ENCODE assay signal across 25 cellular contexts in the genomic region with DNA sequence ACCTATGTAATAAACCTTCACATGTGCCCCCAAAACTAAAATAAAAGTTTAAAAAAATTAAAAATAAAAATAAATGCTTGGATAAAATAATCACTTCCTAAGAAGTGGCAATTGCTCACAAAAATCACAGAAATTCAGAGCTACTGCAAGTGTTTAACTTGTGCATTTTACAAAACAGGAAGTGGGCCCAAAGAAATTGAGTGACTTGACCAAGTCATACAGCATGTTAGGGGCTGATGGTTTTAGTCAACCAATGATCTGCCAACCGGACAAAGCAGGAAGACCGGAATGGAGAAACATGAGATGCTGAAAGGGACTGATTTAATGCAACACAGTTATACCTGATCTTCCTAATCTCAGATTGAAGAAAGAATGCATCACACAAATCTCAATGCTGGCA.
DNase-seq lines count a peak whose midpoint lies in the region; ATAC-seq and TF ChIP-seq lines count a peak whose summit lies in the region.
"Had no signal": no experiment of that assay in that cellular context is flagged by ENCODE, and none has a peak within 500 bp of the region (broad histone marks: within the 10 kb centered on the region; RNA-seq: fewer than 3 reads in every experiment).

No MANE protein-coding gene starts in this region.

- no peaks in the 10 kb centered on the region for H3F3A ChIP-seq in GM23338 (replicated peaks; ENCODE audit: low read depth)

- H3K27ac ChIP-seq in GM23338 (ENCODE audit: low read depth): no peak overlapping the region
- H3K27ac ChIP-seq in SJCRH30: peak overlapping the region; percentile 45
- H3K27ac ChIP-seq in coronary artery: peak overlapping the region in 1 of 2 donors; percentile 83
- H3K27ac ChIP-seq: lower lobe of right lung, stomach, uterus, VCaP had no signal

- no peaks in the 10 kb centered on the region for H3K9me2 ChIP-seq in GM23338 (ENCODE audit: insufficient read depth)

- peaks cover 23% of the 10 kb centered on the region for H3K4me1 Mint-ChIP-seq in GM23338
- H3K4me1 Mint-ChIP-seq: activated CD4-positive, alpha-beta T cell treated with anti-CD3 and anti-CD28 coated beads, Interleukin-2, amount 10 ng/mL, durations not matched to agents 7 days and 5 days; CD14-positive monocyte had no signal

- H3K27me3 Mint-ChIP-seq in GM23338 (ENCODE audit: insufficient read depth, low read depth, poor library complexity): peaks cover 5% of the 10 kb centered on the region
- H3K27me3 Mint-ChIP-seq: activated CD4-positive, alpha-beta T cell treated with anti-CD3 and anti-CD28 coated beads, Interleukin-2, amount 10 ng/mL, durations not matched to agents 7 days and 5 days; activated naive CD8-positive, alpha-beta T cell had no signal

- ATAC-seq in GM23338 (no peak), HG03378 (IDR thresholded peaks at IDR 0.05; ENCODE audit: unreplicated experiment) (no peak)
- ATAC-seq: lower lobe of right lung, right cardiac atrium had no signal

- DNase-seq in GM23338 (ENCODE audit: low spot score): no peak
- no peak for DNase-seq in SJCRH30
- no peak for DNase-seq in coronary artery (ENCODE audit: low spot score)
- DNase-seq in retinal pigment epithelial cell (ENCODE audit: low read depth): no peak
- no peak for DNase-seq in activated CD4-positive, alpha-beta T cell treated with anti-CD3 and anti-CD28 coated beads, Interleukin-2, amount 50 U/mL, for 1 hour
- no peak for DNase-seq in SIG-M5 (lab: John Stamatoyannopoulos, UW)
- no peak for DNase-seq in posterior vena cava (ENCODE audit: low spot score)
- DNase-seq: activated CD4-positive, alpha-beta T cell treated with anti-CD3 and anti-CD28 coated beads, Interleukin-2, amount 10 ng/mL, durations not matched to agents 7 days and 5 days; effector CD4-positive, alpha-beta T cell; erythroblast; foreskin melanocyte; H9; hippocampal formation; KBM-7; lower lobe of right lung; NCI-H1092; NCI-H2029; right cardiac atrium; SHP77 treated with DMSO at 0.1 percent for 48 hours; stomach; uterus had no signal

- no peak overlapping the region for H2AFZ ChIP-seq in GM23338

- intact Hi-C loops in posterior vena cava (cut with DNase I): loop anchor here in 1 of 2 donors (10.0 kb wide), 1 partner anchor 117 kb away; no protein-coding TSS in a partner anchor

- H3K27me3 ChIP-seq in GM23338 (ENCODE audit: insufficient read depth) (no peaks in the 10 kb centered on the region), SJCRH30 (no peaks in the 10 kb centered on the region)
- H3K27me3 ChIP-seq: stomach, uterus had no signal

- H3K36me3 ChIP-seq in GM23338 (ENCODE audit: insufficient read depth): peaks cover 12% of the 10 kb centered on the region
- peaks cover 14% of the 10 kb centered on the region for H3K36me3 ChIP-seq in SJCRH30
- H3K36me3 ChIP-seq: uterus had no signal

- no peak overlapping the region for H3K4me3 ChIP-seq in GM23338
- H3K4me3 ChIP-seq in SJCRH30: no peak overlapping the region
- H3K4me3 ChIP-seq in coronary artery: peak overlapping the region; percentile 24
- peak overlapping the region; percentile 12 for H3K4me3 ChIP-seq in retinal pigment epithelial cell (ENCODE audit: low read length)
- H3K4me3 ChIP-seq: lower lobe of right lung, stomach, uterus had no signal

- TF ChIP-seq CTCF in GM23338 (conservative IDR thresholded peaks at IDR 0.05; ENCODE audit: low read depth in 2 of 2): no peak
- no peak for TF ChIP-seq CTCF in coronary artery (IDR thresholded peaks at IDR 0.05)
- TF ChIP-seq CTCF in retinal pigment epithelial cell (conservative IDR thresholded peaks at IDR 0.05; ENCODE audit: low read depth, low read length): no peak

- H3K79me2 ChIP-seq in GM23338 (replicated peaks; ENCODE audit: insufficient read depth): no peaks in the 10 kb centered on the region

- no peaks in the 10 kb centered on the region for H3K9me3 ChIP-seq in SJCRH30 (replicated peaks)
- H3K9me3 ChIP-seq: lower lobe of right lung, stomach, uterus had no signal

- peak overlapping the region; percentile 53; the same call in 1 of the 2 replicates for H3K27ac Mint-ChIP-seq in GM23338
- H3K27ac Mint-ChIP-seq: activated CD4-positive, alpha-beta T cell treated with anti-CD3 and anti-CD28 coated beads, Interleukin-2, amount 10 ng/mL, durations not matched to agents 7 days and 5 days; activated naive CD8-positive, alpha-beta T cell; CD14-positive monocyte had no signal

- H3K4me3 Mint-ChIP-seq in GM23338: no peak overlapping the region
- H3K4me3 Mint-ChIP-seq: activated CD4-positive, alpha-beta T cell treated with anti-CD3 and anti-CD28 coated beads, Interleukin-2, amount 10 ng/mL, durations not matched to agents 7 days and 5 days; activated naive CD8-positive, alpha-beta T cell; CD14-positive monocyte; H9 had no signal

- no peaks in the 10 kb centered on the region for H4K20me1 ChIP-seq in GM23338 (replicated peaks; ENCODE audit: insufficient read depth)

- peaks cover 25% of the 10 kb centered on the region for H3K4me1 ChIP-seq in GM23338 (ENCODE audit: insufficient read depth)
- H3K4me1 ChIP-seq in SJCRH30: peaks cover 32% of the 10 kb centered on the region
- H3K4me1 ChIP-seq: lower lobe of right lung, uterus had no signal

- no peak overlapping the region for H3K4me2 ChIP-seq in GM23338

- peaks cover 18% of the 10 kb centered on the region for H3K36me3 Mint-ChIP-seq in GM23338 (ENCODE audit: low read depth)
- H3K36me3 Mint-ChIP-seq: activated naive CD8-positive, alpha-beta T cell; CD14-positive monocyte had no signal

- no peaks in the 10 kb centered on the region for H3K9me3 Mint-ChIP-seq in GM23338
- H3K9me3 Mint-ChIP-seq: activated CD4-positive, alpha-beta T cell treated with anti-CD3 and anti-CD28 coated beads, Interleukin-2, amount 10 ng/mL, durations not matched to agents 7 days and 5 days; H9 had no signal

TF ChIP-seq in GM23338, 12 proteins besides CTCF, POLR2A, EP300 and RAD21 (continues in another document):
- no peak for TF ChIP-seq JUNB (IDR thresholded peaks at IDR 0.05; ENCODE audit: unreplicated experiment)
- no peak for TF ChIP-seq CREB1 (CRISPR knock-in tag; IDR thresholded peaks at IDR 0.05; ENCODE audit: low read depth)
- TF ChIP-seq EZH2phosphoT487 (IDR thresholded peaks at IDR 0.05; ENCODE audit: unreplicated experiment): no peak
- no peak for TF ChIP-seq ZNF114 (CRISPR knock-in tag; IDR thresholded peaks at IDR 0.05)
- TF ChIP-seq, protein P1, sequence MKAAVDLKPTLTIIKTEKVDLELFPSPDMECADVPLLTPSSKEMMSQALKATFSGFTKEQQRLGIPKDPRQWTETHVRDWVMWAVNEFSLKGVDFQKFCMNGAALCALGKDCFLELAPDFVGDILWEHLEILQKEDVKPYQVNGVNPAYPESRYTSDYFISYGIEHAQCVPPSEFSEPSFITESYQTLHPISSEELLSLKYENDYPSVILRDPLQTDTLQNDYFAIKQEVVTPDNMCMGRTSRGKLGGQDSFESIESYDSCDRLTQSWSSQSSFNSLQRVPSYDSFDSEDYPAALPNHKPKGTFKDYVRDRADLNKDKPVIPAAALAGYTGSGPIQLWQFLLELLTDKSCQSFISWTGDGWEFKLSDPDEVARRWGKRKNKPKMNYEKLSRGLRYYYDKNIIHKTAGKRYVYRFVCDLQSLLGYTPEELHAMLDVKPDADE (IDR thresholded peaks at IDR 0.05): no peak
- TF ChIP-seq ZNF331 (CRISPR knock-in tag; IDR thresholded peaks at IDR 0.05; ENCODE audit: low read depth): no peak
- TF ChIP-seq STAT1 (IDR thresholded peaks at IDR 0.05; ENCODE audit: unreplicated experiment): no peak
- TF ChIP-seq, protein P2, sequence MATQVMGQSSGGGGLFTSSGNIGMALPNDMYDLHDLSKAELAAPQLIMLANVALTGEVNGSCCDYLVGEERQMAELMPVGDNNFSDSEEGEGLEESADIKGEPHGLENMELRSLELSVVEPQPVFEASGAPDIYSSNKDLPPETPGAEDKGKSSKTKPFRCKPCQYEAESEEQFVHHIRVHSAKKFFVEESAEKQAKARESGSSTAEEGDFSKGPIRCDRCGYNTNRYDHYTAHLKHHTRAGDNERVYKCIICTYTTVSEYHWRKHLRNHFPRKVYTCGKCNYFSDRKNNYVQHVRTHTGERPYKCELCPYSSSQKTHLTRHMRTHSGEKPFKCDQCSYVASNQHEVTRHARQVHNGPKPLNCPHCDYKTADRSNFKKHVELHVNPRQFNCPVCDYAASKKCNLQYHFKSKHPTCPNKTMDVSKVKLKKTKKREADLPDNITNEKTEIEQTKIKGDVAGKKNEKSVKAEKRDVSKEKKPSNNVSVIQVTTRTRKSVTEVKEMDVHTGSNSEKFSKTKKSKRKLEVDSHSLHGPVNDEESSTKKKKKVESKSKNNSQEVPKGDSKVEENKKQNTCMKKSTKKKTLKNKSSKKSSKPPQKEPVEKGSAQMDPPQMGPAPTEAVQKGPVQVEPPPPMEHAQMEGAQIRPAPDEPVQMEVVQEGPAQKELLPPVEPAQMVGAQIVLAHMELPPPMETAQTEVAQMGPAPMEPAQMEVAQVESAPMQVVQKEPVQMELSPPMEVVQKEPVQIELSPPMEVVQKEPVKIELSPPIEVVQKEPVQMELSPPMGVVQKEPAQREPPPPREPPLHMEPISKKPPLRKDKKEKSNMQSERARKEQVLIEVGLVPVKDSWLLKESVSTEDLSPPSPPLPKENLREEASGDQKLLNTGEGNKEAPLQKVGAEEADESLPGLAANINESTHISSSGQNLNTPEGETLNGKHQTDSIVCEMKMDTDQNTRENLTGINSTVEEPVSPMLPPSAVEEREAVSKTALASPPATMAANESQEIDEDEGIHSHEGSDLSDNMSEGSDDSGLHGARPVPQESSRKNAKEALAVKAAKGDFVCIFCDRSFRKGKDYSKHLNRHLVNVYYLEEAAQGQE (IDR thresholded peaks at IDR 0.05; ENCODE audit: unreplicated experiment): no peak
- no peak for TF ChIP-seq POLR2AphosphoS5 (IDR thresholded peaks at IDR 0.05; ENCODE audit: low read depth)

Comparison
In these comparisons a context has a peak if more than half of its experiments do, and no peak if none do; other contexts are left out.
1. H3K4me3 ChIP-seq: peak in coronary artery (single experiment) and retinal pigment epithelial cell (single experiment); none in GM23338 (single experiment) and SJCRH30 (single experiment).